In the genomic region with DNA sequence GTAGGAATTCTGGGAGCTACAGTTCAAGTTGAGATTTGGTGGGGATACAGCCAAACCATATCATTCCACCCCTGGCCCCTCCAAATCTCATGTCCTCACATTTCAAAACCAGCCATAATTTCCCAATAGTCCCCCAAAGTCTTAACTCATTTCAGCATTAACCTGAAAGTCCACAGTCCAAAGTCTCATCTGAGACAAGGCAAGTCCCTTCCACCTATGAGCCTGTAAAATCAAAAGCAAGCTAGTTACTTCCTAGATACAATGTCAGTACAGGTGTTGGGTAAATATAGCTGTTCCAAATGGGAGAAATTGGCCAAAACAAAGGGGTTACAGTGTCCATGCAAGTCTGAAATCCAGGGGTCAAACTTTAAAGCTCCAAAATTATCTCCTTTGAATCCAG, we compare ENCODE assay signal across 2 cellular contexts.
A peak's percentile ranks its signal among the peaks of the same experiment; 100 is the strongest.
TF ChIP-seq lines count a peak whose summit lies in the region.

No MANE protein-coding gene starts in this region.

TF ChIP-seq in HepG2, 621 proteins besides CTCF, POLR2A, EP300 and RAD21:
- TF ChIP-seq, protein P1, sequence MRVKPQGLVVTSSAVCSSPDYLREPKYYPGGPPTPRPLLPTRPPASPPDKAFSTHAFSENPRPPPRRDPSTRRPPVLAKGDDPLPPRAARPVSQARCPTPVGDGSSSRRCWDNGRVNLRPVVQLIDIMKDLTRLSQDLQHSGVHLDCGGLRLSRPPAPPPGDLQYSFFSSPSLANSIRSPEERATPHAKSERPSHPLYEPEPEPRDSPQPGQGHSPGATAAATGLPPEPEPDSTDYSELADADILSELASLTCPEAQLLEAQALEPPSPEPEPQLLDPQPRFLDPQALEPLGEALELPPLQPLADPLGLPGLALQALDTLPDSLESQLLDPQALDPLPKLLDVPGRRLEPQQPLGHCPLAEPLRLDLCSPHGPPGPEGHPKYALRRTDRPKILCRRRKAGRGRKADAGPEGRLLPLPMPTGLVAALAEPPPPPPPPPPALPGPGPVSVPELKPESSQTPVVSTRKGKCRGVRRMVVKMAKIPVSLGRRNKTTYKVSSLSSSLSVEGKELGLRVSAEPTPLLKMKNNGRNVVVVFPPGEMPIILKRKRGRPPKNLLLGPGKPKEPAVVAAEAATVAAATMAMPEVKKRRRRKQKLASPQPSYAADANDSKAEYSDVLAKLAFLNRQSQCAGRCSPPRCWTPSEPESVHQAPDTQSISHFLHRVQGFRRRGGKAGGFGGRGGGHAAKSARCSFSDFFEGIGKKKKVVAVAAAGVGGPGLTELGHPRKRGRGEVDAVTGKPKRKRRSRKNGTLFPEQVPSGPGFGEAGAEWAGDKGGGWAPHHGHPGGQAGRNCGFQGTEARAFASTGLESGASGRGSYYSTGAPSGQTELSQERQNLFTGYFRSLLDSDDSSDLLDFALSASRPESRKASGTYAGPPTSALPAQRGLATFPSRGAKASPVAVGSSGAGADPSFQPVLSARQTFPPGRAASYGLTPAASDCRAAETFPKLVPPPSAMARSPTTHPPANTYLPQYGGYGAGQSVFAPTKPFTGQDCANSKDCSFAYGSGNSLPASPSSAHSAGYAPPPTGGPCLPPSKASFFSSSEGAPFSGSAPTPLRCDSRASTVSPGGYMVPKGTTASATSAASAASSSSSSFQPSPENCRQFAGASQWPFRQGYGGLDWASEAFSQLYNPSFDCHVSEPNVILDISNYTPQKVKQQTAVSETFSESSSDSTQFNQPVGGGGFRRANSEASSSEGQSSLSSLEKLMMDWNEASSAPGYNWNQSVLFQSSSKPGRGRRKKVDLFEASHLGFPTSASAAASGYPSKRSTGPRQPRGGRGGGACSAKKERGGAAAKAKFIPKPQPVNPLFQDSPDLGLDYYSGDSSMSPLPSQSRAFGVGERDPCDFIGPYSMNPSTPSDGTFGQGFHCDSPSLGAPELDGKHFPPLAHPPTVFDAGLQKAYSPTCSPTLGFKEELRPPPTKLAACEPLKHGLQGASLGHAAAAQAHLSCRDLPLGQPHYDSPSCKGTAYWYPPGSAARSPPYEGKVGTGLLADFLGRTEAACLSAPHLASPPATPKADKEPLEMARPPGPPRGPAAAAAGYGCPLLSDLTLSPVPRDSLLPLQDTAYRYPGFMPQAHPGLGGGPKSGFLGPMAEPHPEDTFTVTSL (CRISPR knock-in tag; IDR thresholded peaks at IDR 0.05; ENCODE audit: borderline replicate concordance) = 0 out of 2 replicates have a peak, but pooled peaks have one; percentile 20
- peak; percentile 29; the same call in 1 of the 2 replicates for TF ChIP-seq HNF4A (CRISPR knock-in tag; IDR thresholded peaks at IDR 0.05)

TF ChIP-seq in liver, 16 proteins besides CTCF, POLR2A, EP300 and RAD21:
- TF ChIP-seq SP1 (IDR thresholded peaks at IDR 0.05) (peak; percentile 78), GABPA (IDR thresholded peaks at IDR 0.05 in 1 of 2, conservative IDR thresholded peaks at IDR 0.05 in 1 of 2) (peak in 1 of 2 donors; percentile 48), YY1 (IDR thresholded peaks at IDR 0.05) (peak; percentile 42), RXRA (IDR thresholded peaks at IDR 0.05) (peak; percentile 21 to 66), HNF4G (IDR thresholded peaks at IDR 0.05) (peak; percentile 78), JUND (IDR thresholded peaks at IDR 0.05) (peak in 1 of 2 donors; percentile 32), HNF4A (conservative IDR thresholded peaks at IDR 0.05) (peak; percentile 92 to 94)
- TF ChIP-seq, protein P2, sequence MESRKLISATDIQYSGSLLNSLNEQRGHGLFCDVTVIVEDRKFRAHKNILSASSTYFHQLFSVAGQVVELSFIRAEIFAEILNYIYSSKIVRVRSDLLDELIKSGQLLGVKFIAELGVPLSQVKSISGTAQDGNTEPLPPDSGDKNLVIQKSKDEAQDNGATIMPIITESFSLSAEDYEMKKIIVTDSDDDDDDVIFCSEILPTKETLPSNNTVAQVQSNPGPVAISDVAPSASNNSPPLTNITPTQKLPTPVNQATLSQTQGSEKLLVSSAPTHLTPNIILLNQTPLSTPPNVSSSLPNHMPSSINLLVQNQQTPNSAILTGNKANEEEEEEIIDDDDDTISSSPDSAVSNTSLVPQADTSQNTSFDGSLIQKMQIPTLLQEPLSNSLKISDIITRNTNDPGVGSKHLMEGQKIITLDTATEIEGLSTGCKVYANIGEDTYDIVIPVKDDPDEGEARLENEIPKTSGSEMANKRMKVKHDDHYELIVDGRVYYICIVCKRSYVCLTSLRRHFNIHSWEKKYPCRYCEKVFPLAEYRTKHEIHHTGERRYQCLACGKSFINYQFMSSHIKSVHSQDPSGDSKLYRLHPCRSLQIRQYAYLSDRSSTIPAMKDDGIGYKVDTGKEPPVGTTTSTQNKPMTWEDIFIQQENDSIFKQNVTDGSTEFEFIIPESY (IDR thresholded peaks at IDR 0.05) = peak; percentile 54
- TF ChIP-seq, protein P3, sequence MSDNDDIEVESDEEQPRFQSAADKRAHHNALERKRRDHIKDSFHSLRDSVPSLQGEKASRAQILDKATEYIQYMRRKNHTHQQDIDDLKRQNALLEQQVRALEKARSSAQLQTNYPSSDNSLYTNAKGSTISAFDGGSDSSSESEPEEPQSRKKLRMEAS (IDR thresholded peaks at IDR 0.05) = peak; percentile 41
TF ChIP-seq in liver: peak in this region for 9; not testable (repeated sequence) for 7.
